Comparison of ENCODE assay signal across 9 cellular contexts in genomic region chr7:50531401-50531906, GRCh38. TPM values are rescaled to one million over a fixed set of nuclear protein-coding genes. Genes with fewer than 3 reads are reported as not detected.
DNase-seq lines count a peak whose midpoint lies in the region; ATAC-seq, FAIRE-seq and TF ChIP-seq lines count a peak whose summit lies in the region.
"Had no signal": no experiment of that assay in that cellular context is flagged by ENCODE, and none has a peak within 500 bp of the region (broad histone marks: within the 10 kb centered on the region; RNA-seq: fewer than 3 reads in every experiment).

No MANE protein-coding gene starts in this region.

- H3K4me3 ChIP-seq in HepG2 (replicated peaks in 1 of 3; ENCODE audit: insufficient read depth in 1 of 3, low read depth in 2 of 3, low read length in 3 of 3) (no peak overlapping the region), right lobe of liver (no peak overlapping the region), epithelial cell of esophagus (ENCODE audit: low read length) (no peak overlapping the region)

- no peak overlapping the region for H3K4me3 Mint-ChIP-seq in stimulated activated memory B cell treated with anti-CD40 and anti-IgM and Interleukin-4, amounts not matched to agents 10 μg/mL and 1 μg/mL and 100 μg/mL, for 72 hours
- H3K4me3 Mint-ChIP-seq: CD14-positive monocyte had no signal

- TF ChIP-seq EP300 in HepG2 (IDR thresholded peaks at IDR 0.05; ENCODE audit: low read depth in 2 of 2, low read length in 2 of 2) (no peak), HepG2 (CRISPR knock-in tag; IDR thresholded peaks at IDR 0.05; ENCODE audit: borderline replicate concordance) (no peak)

- CTCF ChIA-PET in HepG2 (lab: Yijun Ruan, JAX; ENCODE audit: low intra/inter-chr PET ratio, low total read pairs), result no interaction called here

- in situ Hi-C loops in HepG2 (cut with HindIII; ENCODE audit: extremely low pct_ligation_motif_present, low pct_unique_long_range_greater_than_20kb), result no loop called here

- peaks cover 2 to 17% of the 10 kb centered on the region in 2 experiments; a peak in 4 of 5 replicates for H3K36me3 ChIP-seq in HepG2 (replicated peaks in 1 of 2; ENCODE audit: control insufficient read depth in 1 of 2, insufficient read depth in 2 of 2, low read length in 2 of 2)
- H3K36me3 ChIP-seq in right lobe of liver, result peaks cover 0 to 6% (median 0%) of the 10 kb centered on the region in 4 donors

- no peaks in the 10 kb centered on the region for H4K20me1 ChIP-seq in HepG2 (ENCODE audit: insufficient read depth, low read length)

- no TSS peak for BruUV-seq in HepG2 (replicated peaks; lab: Mats Ljungman, UMichigan)

- TF ChIP-seq CTCF in HepG2 (CRISPR knock-in tag; IDR thresholded peaks at IDR 0.05), result no peak
- TF ChIP-seq CTCF in right lobe of liver (IDR thresholded peaks at IDR 0.05), result no peak
- no peak for TF ChIP-seq CTCF in epithelial cell of esophagus (IDR thresholded peaks at IDR 0.05; ENCODE audit: insufficient read depth, low read depth, low read length, missing control alignments)

- no peaks in the 10 kb centered on the region for H3K9me3 Mint-ChIP-seq in stimulated activated memory B cell treated with anti-CD40 and anti-IgM and Interleukin-4, amounts not matched to agents 10 μg/mL and 1 μg/mL and 100 μg/mL, for 72 hours
- H3K9me3 Mint-ChIP-seq: CD14-positive monocyte had no signal

- WGBS in HepG2 (ENCODE audit: low lambda C conversion rate), result 84% methylated on average over 5 of the region's 11 CpGs
- 76% methylated on average over 6 of the region's 11 CpGs for WGBS in right lobe of liver (ENCODE audit: insufficient coverage, low coverage, low lambda C conversion rate, missing lambda C conversion rate)

- H3K27me3 Mint-ChIP-seq in stimulated activated memory B cell treated with anti-CD40 and anti-IgM and Interleukin-4, amounts not matched to agents 10 μg/mL and 1 μg/mL and 100 μg/mL, for 72 hours, result peaks cover 8% of the 10 kb centered on the region

- no peak overlapping the region for H3K9ac ChIP-seq in HepG2 (ENCODE audit: insufficient read depth, low read depth, low read length)

- FAIRE-seq in HepG2 (lab: Jason Lieb, UNC), result no peak

- ATAC-seq in HepG2 (no peak), right lobe of liver (no peak), GM18873 (IDR thresholded peaks at IDR 0.05; ENCODE audit: low FRiP score, unreplicated experiment) (no peak), HG02763 (IDR thresholded peaks at IDR 0.05; ENCODE audit: unreplicated experiment) (no peak)
- peak; percentile 34 for ATAC-seq in stimulated activated memory B cell treated with anti-CD40 and anti-IgM and Interleukin-4, amounts not matched to agents 10 μg/mL and 1 μg/mL and 100 μg/mL, for 72 hours

- no peak overlapping the region for H3K4me2 ChIP-seq in HepG2 (ENCODE audit: low read depth, low read length)

- no peak overlapping the region for H3K27ac ChIP-seq in HepG2 (ENCODE audit: extremely low read length, insufficient read depth, low read length)
- no peak overlapping the region for H3K27ac ChIP-seq in right lobe of liver

- peaks cover 6% of the 10 kb centered on the region for H3K4me1 Mint-ChIP-seq in stimulated activated memory B cell treated with anti-CD40 and anti-IgM and Interleukin-4, amounts not matched to agents 10 μg/mL and 1 μg/mL and 100 μg/mL, for 72 hours

- POLR2A ChIA-PET in HepG2 (lab: Yijun Ruan, JAX), result no interaction called here

- H3K79me2 ChIP-seq in HepG2 (ENCODE audit: insufficient read depth, low read length), result no peaks in the 10 kb centered on the region

- peaks cover 56% of the 10 kb centered on the region for H3K4me1 ChIP-seq in HepG2 (ENCODE audit: insufficient read depth, low read length)
- H3K4me1 ChIP-seq in right lobe of liver, result peaks cover 0 to 24% (median 9%) of the 10 kb centered on the region in 4 donors

- no peaks in the 10 kb centered on the region for H3K36me3 Mint-ChIP-seq in stimulated activated memory B cell treated with anti-CD40 and anti-IgM and Interleukin-4, amounts not matched to agents 10 μg/mL and 1 μg/mL and 100 μg/mL, for 72 hours
- H3K36me3 Mint-ChIP-seq: CD14-positive monocyte had no signal

- H3K27me3 ChIP-seq in HepG2 (ENCODE audit: control insufficient read depth in 1 of 2, insufficient read depth in 2 of 2, low read length in 2 of 2) (no peaks in the 10 kb centered on the region), right lobe of liver (no peaks in the 10 kb centered on the region)

- peak; percentile 12 for DNase-seq in HepG2 (ENCODE audit: low spot score)
- DNase-seq in right lobe of liver, result no peak
- DNase-seq in NCI-H774 (lab: John Stamatoyannopoulos, UW), result peak; percentile 69
- DNase-seq in epithelial cell of esophagus (ENCODE audit: low read depth), result peak; percentile 94
- no peak for DNase-seq in NK-92 treated with Interleukin-12 subunit alpha and Interleukin-12 subunit beta, amount 100 ng/mL, for 24 hours (lab: John Stamatoyannopoulos, UW)

- H2AFZ ChIP-seq in HepG2 (ENCODE audit: low read length), result no peak overlapping the region

- no peak for TF ChIP-seq RAD21 in HepG2 (CRISPR knock-in tag; IDR thresholded peaks at IDR 0.05)

- no peak for TF ChIP-seq POLR2A in HepG2 (IDR thresholded peaks at IDR 0.05; ENCODE audit: insufficient read depth in 1 of 2, low read depth in 2 of 2, low read length in 2 of 2)
- TF ChIP-seq POLR2A in right lobe of liver (IDR thresholded peaks at IDR 0.05), result no peak

- H3K9me3 ChIP-seq in HepG2 (ENCODE audit: low read length), result no peaks in the 10 kb centered on the region
- no peaks in the 10 kb centered on the region for H3K9me3 ChIP-seq in right lobe of liver

- H3K27ac Mint-ChIP-seq in stimulated activated memory B cell treated with anti-CD40 and anti-IgM and Interleukin-4, amounts not matched to agents 10 μg/mL and 1 μg/mL and 100 μg/mL, for 72 hours, result no peak overlapping the region
- H3K27ac Mint-ChIP-seq: CD14-positive monocyte had no signal

- intact Hi-C loops in HepG2 (cut with micrococcal nuclease; ENCODE audit: unreplicated experiment) (no loop called here), right lobe of liver (cut with DNase I) (no loop called here)

TF ChIP-seq in HepG2, 621 proteins besides CTCF, POLR2A, EP300 and RAD21:
- no peak for TF ChIP-seq RBM39 (IDR thresholded peaks at IDR 0.05; ENCODE audit: low read depth, low read length, poor library complexity, severe bottlenecking)
- no peak for TF ChIP-seq ZNF570 (CRISPR knock-in tag; IDR thresholded peaks at IDR 0.05; ENCODE audit: borderline replicate concordance)
- TF ChIP-seq FOSL2 (CRISPR knock-in tag; IDR thresholded peaks at IDR 0.05), result peak; percentile 43; the same call in 1 of the 2 replicates
- TF ChIP-seq ZFP36 (IDR thresholded peaks at IDR 0.05; ENCODE audit: borderline replicate concordance, low read depth, low read length, partially characterized antibody), result no peak

RNA-seq across cellular contexts. Expression of gene DDC, which starts 33.8 kb away (rescaled TPM):
- total RNA-seq in HepG2 (2016; rRNA removed; fragmentation: Illumina TruSeq; extraction: Trizol) (93.3 and 126 TPM in 2 replicates), right lobe of liver (10 to 100 TPM; 37.9 to 75.7 (median 45.2) TPM)
- total RNA-seq in HepG2 (2016; cell fraction: cytosol; rRNA removed; fragmentation: Illumina TruSeq; extraction: Trizol; ENCODE audit: low read depth), result 23.4 and 29.3 TPM in 2 replicates
- 98.6 and 126 TPM in 2 replicates for total RNA-seq in HepG2 (2016; cell fraction: insoluble cytoplasmic fraction; rRNA removed; fragmentation: Illumina TruSeq; extraction: Trizol)
- 43.9 and 45.3 TPM in 2 replicates for total RNA-seq in HepG2 (2016; cell fraction: membrane; rRNA removed; fragmentation: Illumina TruSeq; extraction: Trizol)
- 63.9 and 66.7 TPM in 2 replicates for total RNA-seq in HepG2 (2016; cell fraction: nucleus; rRNA removed; fragmentation: Illumina TruSeq; extraction: Trizol)
- polyA plus RNA-seq in HepG2 (2011; rRNA removed), result 10.1 and 11.7 TPM in 2 replicates
- 10.8 and 11.7 TPM in 2 replicates for polyA plus RNA-seq in HepG2 (2011; cell fraction: cytosol; rRNA removed)
- polyA plus RNA-seq in HepG2 (2011; cell fraction: nucleus; rRNA removed), result 7.3 and 9.2 TPM in 2 replicates
- 25.0 and 51.6 TPM in 2 replicates for polyA plus RNA-seq in HepG2 (2012)
- polyA plus RNA-seq in HepG2 (2016; cell fraction: cytosol; fragmentation: Illumina TruSeq; extraction: Trizol; ENCODE audit: low read depth), result 17.2 and 21.3 TPM in 2 replicates
- polyA plus RNA-seq in HepG2 (2016; cell fraction: insoluble cytoplasmic fraction; fragmentation: Illumina TruSeq; extraction: Trizol; ENCODE audit: low read depth), result 93.5 and 100 TPM in 2 replicates
- polyA plus RNA-seq in HepG2 (2016; cell fraction: membrane; fragmentation: Illumina TruSeq; extraction: Trizol; ENCODE audit: low read depth), result 22.3 and 29.4 TPM in 2 replicates
- 62.4 and 68.1 TPM in 2 replicates for polyA plus RNA-seq in HepG2 (2016; cell fraction: nucleus; fragmentation: Illumina TruSeq; extraction: Trizol; ENCODE audit: insufficient read depth, low read depth)
- 14.2 TPM in 1 of 2 replicates, not detected in the other for polyA minus RNA-seq in HepG2 (2011; rRNA and poly(A)+ RNA removed; ENCODE audit: low replicate concordance)
- 6.2 and 7.7 TPM in 2 replicates for polyA minus RNA-seq in HepG2 (2011; cell fraction: cytosol; rRNA and poly(A)+ RNA removed)
- polyA minus RNA-seq in HepG2 (2011; cell fraction: nucleus; rRNA and poly(A)+ RNA removed), result 10.3 and 12.4 TPM in 2 replicates
- polyA plus RNA-seq: CD14-positive monocyte had no signal

Comparison
In these comparisons a context has a peak if more than half of its experiments do, and no peak if none do; other contexts are left out.
1. DNase-seq: peak in HepG2 (single experiment), NCI-H774 (single experiment) and epithelial cell of esophagus (single experiment); none in right lobe of liver (0 of 3) and NK-92 treated with Interleukin-12 subunit alpha and Interleukin-12 subunit beta, amount 100 ng/mL, for 24 hours (single experiment).